Comparison of ENCODE assay signal across 17 cellular contexts in genomic region chr9:20189871-20190270, GRCh38.
DNase-seq lines count a peak whose midpoint lies in the region; ATAC-seq and TF ChIP-seq lines count a peak whose summit lies in the region.
"Had no signal": no experiment of that assay in that cellular context is flagged by ENCODE, and none has a peak within 500 bp of the region (broad histone marks: within the 10 kb centered on the region; RNA-seq: fewer than 3 reads in every experiment).

No MANE protein-coding gene starts in this region.

- H3K9me3 ChIP-seq in ectodermal cell (ENCODE audit: control insufficient read depth, low read length) (no peaks in the 10 kb centered on the region), neuronal stem cell (replicated peaks in 1 of 2; ENCODE audit: control insufficient read depth in 2 of 2, insufficient read depth in 1 of 2, low read depth in 1 of 2, low read length in 2 of 2) (no peaks in the 10 kb centered on the region)
- H3K9me3 ChIP-seq: Peyer's patch had no signal

- H3K23ac ChIP-seq in neuronal stem cell (ENCODE audit: low read depth, low read length, poor library complexity) = no peak overlapping the region

- H3K4me3 ChIP-seq in ectodermal cell (ENCODE audit: insufficient read depth, low read depth, low read length) (no peak overlapping the region), neuronal stem cell (ENCODE audit: low read length in 2 of 2) (no peak overlapping the region), foreskin fibroblast (ENCODE audit: low read depth in 1 of 2, low read length in 2 of 2) (no peak overlapping the region)
- H3K4me3 ChIP-seq: Peyer's patch had no signal

- H2BK12ac ChIP-seq in neuronal stem cell (ENCODE audit: low read length) = no peak overlapping the region

- DNase-seq in NCI-H1417 (lab: John Stamatoyannopoulos, UW) (peak in 2 of 3 experiments; percentile 50 to 79), NCI-H1417 treated with DMSO at 0.1 percent for 48 hours (lab: John Stamatoyannopoulos, UW) (no peak), NCI-H2227 (lab: John Stamatoyannopoulos, UW; ENCODE audit: unreplicated experiment) (peak; percentile 73), neuronal stem cell (ENCODE audit: low spot score) (peak; percentile 35), T-helper 1 cell (no peak), foreskin fibroblast (no peak)
- DNase-seq: CD8-positive, alpha-beta memory T cell; EL; KG1; NCI-H1048; NCI-H2029 treated with DMSO at 0.1 percent for 48 hours; NCI-H345; Peyer's patch; SHP77 treated with DMSO at 0.1 percent for 48 hours had no signal

- H3K4me2 ChIP-seq in neuronal stem cell (ENCODE audit: insufficient read depth, low read length, poor library complexity, severe bottlenecking) = no peak overlapping the region

- peaks cover 17% of the 10 kb centered on the region for H3K4me1 ChIP-seq in ectodermal cell (ENCODE audit: control insufficient read depth, insufficient read depth, low read length)
- peaks cover 0 to 6% of the 10 kb centered on the region in 2 donors for H3K4me1 ChIP-seq in neuronal stem cell (ENCODE audit: control insufficient read depth in 2 of 2, insufficient read depth in 1 of 2, low read depth in 1 of 2, low read length in 2 of 2)
- H3K4me1 ChIP-seq: Peyer's patch had no signal

- no peak for TF ChIP-seq CTCF in foreskin fibroblast (IDR thresholded peaks at IDR 0.05; ENCODE audit: low read depth, low read length)

- no peak overlapping the region for H3K9ac ChIP-seq in neuronal stem cell (ENCODE audit: low read depth, low read length, poor library complexity)

- H4K8ac ChIP-seq in neuronal stem cell (ENCODE audit: low read depth, low read length) = no peak overlapping the region

- H3K18ac ChIP-seq in neuronal stem cell (ENCODE audit: low read length) = no peak overlapping the region

- no peaks in the 10 kb centered on the region for H3K79me1 ChIP-seq in neuronal stem cell (ENCODE audit: low read depth, low read length)

- no peak for ATAC-seq in GM21723 (IDR thresholded peaks at IDR 0.05; ENCODE audit: unreplicated experiment)

- no peak overlapping the region for H3K14ac ChIP-seq in neuronal stem cell (ENCODE audit: low read length)

- no peak overlapping the region for H2AK5ac ChIP-seq in neuronal stem cell (ENCODE audit: low read depth, low read length)

- H3K36me3 ChIP-seq in ectodermal cell (ENCODE audit: control insufficient read depth, insufficient read depth, low read length) = no peaks in the 10 kb centered on the region
- H3K36me3 ChIP-seq in neuronal stem cell (replicated peaks in 1 of 2; ENCODE audit: control insufficient read depth in 2 of 2, insufficient read depth in 2 of 2, low read length in 2 of 2) = no peaks in the 10 kb centered on the region
- H3K36me3 ChIP-seq: Peyer's patch had no signal

- no peak overlapping the region for H2BK120ac ChIP-seq in neuronal stem cell (ENCODE audit: low read depth, low read length)

- no peak overlapping the region for H3K4ac ChIP-seq in neuronal stem cell (ENCODE audit: low read length)

- H2BK5ac ChIP-seq in neuronal stem cell (ENCODE audit: low read length) = no peak overlapping the region

- WGBS in ectodermal cell, 2 experiments = 15% methylated on average over 4 of the region's 4 CpGs
- WGBS in neuronal stem cell (ENCODE audit: extremely low coverage in 2 of 2, insufficient read length in 2 of 2, insufficient replicate concordance in 1 of 2), 2 donors = no CpG with 5 or more reads among the region's 4 CpGs

- no peak overlapping the region for H2BK15ac ChIP-seq in neuronal stem cell (ENCODE audit: low read length)

- H4K91ac ChIP-seq in neuronal stem cell (ENCODE audit: low read depth, low read length, poor library complexity) = no peak overlapping the region

- H3K27me3 ChIP-seq in ectodermal cell (ENCODE audit: control insufficient read depth, insufficient read depth, low read length, poor library complexity, severe bottlenecking) = no peaks in the 10 kb centered on the region
- no peaks in the 10 kb centered on the region for H3K27me3 ChIP-seq in neuronal stem cell (ENCODE audit: control insufficient read depth in 3 of 3, insufficient read depth in 3 of 3, low read depth in 1 of 3, low read length in 3 of 3)
- H3K27me3 ChIP-seq: Peyer's patch had no signal

- H3K27ac ChIP-seq in ectodermal cell (ENCODE audit: insufficient read depth, low read depth, low read length, poor library complexity, severe bottlenecking) (peak overlapping the region; percentile 73), neuronal stem cell (replicated peaks; ENCODE audit: low read length) (no peak overlapping the region)
- H3K27ac ChIP-seq: 22Rv1, Peyer's patch had no signal

- H2AFZ ChIP-seq in neuronal stem cell (ENCODE audit: low read length) = no peak overlapping the region

Comparison
In these comparisons a context has a peak if more than half of its experiments do, and no peak if none do; other contexts are left out.
1. DNase-seq: peak in NCI-H1417 (2 of 3), NCI-H2227 (single experiment) and neuronal stem cell (single experiment); none in NCI-H1417 treated with DMSO at 0.1 percent for 48 hours (single experiment), T-helper 1 cell (0 of 5) and foreskin fibroblast (0 of 2).